ENCODE assay signal across 8 cellular contexts in the genomic region with DNA sequence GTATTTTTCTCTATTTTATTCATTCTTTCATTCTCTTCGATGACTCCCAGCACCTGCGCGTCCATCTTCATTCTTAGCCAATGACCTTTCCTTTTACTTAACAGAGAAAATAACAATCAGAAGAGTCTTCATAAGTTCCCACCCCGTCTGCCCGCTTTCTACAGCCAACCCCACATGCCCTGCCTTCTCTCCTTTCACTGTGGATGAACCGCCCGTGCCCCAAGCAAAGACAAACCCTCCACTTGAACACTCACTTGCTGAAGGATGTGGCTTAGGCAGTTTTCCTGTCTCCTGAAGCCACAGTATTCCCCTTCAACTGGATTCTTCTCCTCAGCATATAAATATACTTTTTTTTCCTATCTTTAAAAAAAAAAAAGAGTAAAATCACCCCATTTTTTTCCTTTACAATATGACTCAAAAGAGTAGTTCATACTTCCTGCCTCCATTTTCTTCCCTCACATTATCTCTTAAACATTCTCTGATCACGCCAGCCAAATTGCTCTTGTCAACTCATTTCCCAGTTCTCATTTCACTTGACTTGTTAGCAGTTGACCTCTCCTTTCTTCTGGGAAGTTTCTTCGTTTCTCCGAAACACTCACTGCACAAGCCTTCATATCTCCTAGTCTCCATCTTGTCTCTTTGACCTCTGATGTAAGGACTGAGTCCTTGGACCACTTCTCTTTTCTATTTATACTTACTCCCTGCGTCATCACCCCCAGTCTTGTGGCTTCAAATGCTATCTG. TPM values are rescaled to one million over a fixed set of nuclear protein-coding genes. Genes with fewer than 3 reads are reported as not detected.
DNase-seq lines count a peak whose midpoint lies in the region; ATAC-seq lines count a peak whose summit lies in the region.

No MANE protein-coding gene starts in this region.

- no peaks in the 10 kb centered on the region for H3K36me3 ChIP-seq in skeletal muscle tissue (ENCODE audit: control insufficient read depth in 3 of 3, insufficient read depth in 3 of 3, low read length in 3 of 3)
- H3K36me3 ChIP-seq in CD4-positive, alpha-beta memory T cell (ENCODE audit: insufficient read depth, low read length) = no peaks in the 10 kb centered on the region

- H3K27ac ChIP-seq in skeletal muscle tissue (ENCODE audit: low read depth, low read length) = peak overlapping the region; percentile 88
- H3K27ac ChIP-seq in CD4-positive, alpha-beta memory T cell (ENCODE audit: low read depth, low read length) = no peak overlapping the region

- intact Hi-C loops in CD4-positive, alpha-beta memory T cell (cut with micrococcal nuclease) = no loop called here

- CTCF ChIA-PET in CD4-positive, alpha-beta memory T cell (lab: Charles Lee; ENCODE audit: partially characterized antibody) = no interaction called here

- no peaks in the 10 kb centered on the region for H3K9me3 Mint-ChIP-seq in CD4-positive, alpha-beta memory T cell

- ATAC-seq in GM19035 (IDR thresholded peaks at IDR 0.05; ENCODE audit: unreplicated experiment) (peak; percentile 94), HG02973 (IDR thresholded peaks at IDR 0.05; ENCODE audit: unreplicated experiment) (peak; percentile 92)

- H3K4me1 ChIP-seq in skeletal muscle tissue (ENCODE audit: control insufficient read depth in 3 of 3, insufficient read depth in 3 of 3, low read length in 3 of 3) = peaks cover 19 to 29% (median 22%) of the 10 kb centered on the region in 3 donors
- no peaks in the 10 kb centered on the region for H3K4me1 ChIP-seq in CD4-positive, alpha-beta memory T cell (ENCODE audit: insufficient read depth, low read length)

- H3K4me3 ChIP-seq in skeletal muscle tissue (ENCODE audit: low read length in 3 of 3) = peak overlapping the region; percentile 7 to 65 (median 51)
- H3K4me3 ChIP-seq in CD4-positive, alpha-beta memory T cell (ENCODE audit: low read length in 2 of 2) = no peak overlapping the region

- H3K27ac Mint-ChIP-seq in CD4-positive, alpha-beta memory T cell = no peak overlapping the region

- H3K36me3 Mint-ChIP-seq in CD4-positive, alpha-beta memory T cell = no peaks in the 10 kb centered on the region

- no peak overlapping the region for H3K4me3 Mint-ChIP-seq in CD4-positive, alpha-beta memory T cell

- no peaks in the 10 kb centered on the region for H3K9me3 ChIP-seq in skeletal muscle tissue (ENCODE audit: control insufficient read depth in 3 of 3, low read length in 3 of 3)
- no peaks in the 10 kb centered on the region for H3K9me3 ChIP-seq in CD4-positive, alpha-beta memory T cell (ENCODE audit: control insufficient read depth in 1 of 2, low read length in 2 of 2)

- peak overlapping the region; percentile 41 to 60 (median 59) for H3K9ac ChIP-seq in skeletal muscle tissue (ENCODE audit: low read depth in 1 of 3, low read length in 3 of 3)

- H3K27me3 ChIP-seq in skeletal muscle tissue (ENCODE audit: control insufficient read depth in 3 of 3, insufficient read depth in 3 of 3, low read length in 3 of 3) = no peaks in the 10 kb centered on the region
- H3K27me3 ChIP-seq in CD4-positive, alpha-beta memory T cell (ENCODE audit: insufficient read depth, low read length) = no peaks in the 10 kb centered on the region

- POLR2A ChIA-PET in CD4-positive, alpha-beta memory T cell (lab: Charles Lee; ENCODE audit: partially characterized antibody) = no interaction called here

- DNase-seq in SIG-M5 (lab: John Stamatoyannopoulos, UW) (peak; percentile 67), NCI-H1417 (lab: John Stamatoyannopoulos, UW) (no peak), epidermal melanocyte (ENCODE audit: insufficient read length, low spot score) (no peak)
- no peak for DNase-seq in stimulated activated CD4-positive, alpha-beta T cell treated with anti-CD3 and anti-CD28 coated beads, Interleukin-4, amount 100 ng/mL, for 4 hours
- DNase-seq in CD4-positive, alpha-beta memory T cell = no peak

- H3K4me1 Mint-ChIP-seq in CD4-positive, alpha-beta memory T cell = no peaks in the 10 kb centered on the region

- no peaks in the 10 kb centered on the region for H3K27me3 Mint-ChIP-seq in CD4-positive, alpha-beta memory T cell

RNA-seq across cellular contexts. Expression of gene NIPSNAP3B, which starts 11.1 kb away (rescaled TPM):
- total RNA-seq in skeletal muscle tissue = 9.9 TPM
- 1 to 10 TPM; 1.4 to 1.9 TPM for total RNA-seq in CD4-positive, alpha-beta memory T cell
- 1 to 10 TPM in 1 of 2 donors, under 1 TPM in 1; 0.47 to 1.4 TPM for polyA plus RNA-seq in CD4-positive, alpha-beta memory T cell

RNA-seq across cellular contexts. Expression of gene NIPSNAP3A, which starts 27.5 kb away (rescaled TPM):
- 45.4 TPM for total RNA-seq in skeletal muscle tissue
- total RNA-seq in CD4-positive, alpha-beta memory T cell = 10 to 100 TPM; 11.3 to 13.6 TPM
- 10 to 100 TPM; 19.9 to 28.8 TPM for polyA plus RNA-seq in CD4-positive, alpha-beta memory T cell

Comparison
In these comparisons a context has a peak if more than half of its experiments do, and no peak if none do; other contexts are left out.
1. H3K4me3 ChIP-seq: peak in skeletal muscle tissue (3 of 3); none in CD4-positive, alpha-beta memory T cell (0 of 2).